27 cellular contexts compared by ENCODE assay signal in the genomic region with DNA sequence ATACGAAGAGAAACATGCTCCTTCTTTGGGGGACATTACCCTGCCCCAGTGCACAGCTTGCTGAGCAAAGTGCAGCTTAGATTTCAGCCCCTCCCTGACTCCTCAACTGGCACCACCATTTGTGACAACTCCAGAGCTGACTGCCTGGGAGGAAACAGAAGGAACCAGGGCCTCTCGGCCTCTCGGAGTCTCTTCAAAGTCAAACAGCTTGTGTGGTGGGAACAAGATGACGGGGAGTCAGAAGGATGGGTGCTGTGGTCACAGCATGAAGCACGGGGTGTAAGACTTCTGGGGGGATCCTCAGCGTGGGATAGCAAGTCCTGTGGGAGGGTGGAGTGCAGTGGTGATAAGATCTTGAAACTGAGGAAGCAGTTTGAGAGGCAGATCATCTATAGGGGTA.
"Had no signal": no experiment of that assay in that cellular context is flagged by ENCODE, and none has a peak within 500 bp of the region (broad histone marks: within the 10 kb centered on the region; RNA-seq: fewer than 3 reads in every experiment).

No MANE protein-coding gene starts in this region.

- H3K27ac ChIP-seq: gastrocnemius medialis, left lung, parathyroid adenoma, right lobe of liver, suprapubic skin, transverse colon, upper lobe of right lung, vagina had no signal

- H3K9me3 ChIP-seq: gastrocnemius medialis, left lung, mucosa of descending colon, right lobe of liver, suprapubic skin, transverse colon, upper lobe of right lung, vagina had no signal

- H3K9me3 Mint-ChIP-seq: natural killer cell treated with Interleukin-12 subunit alpha and Interleukin-12 subunit beta and Interleukin-15 and Interleukin-18, amount 100 ng/mL, for 72 hours; neural crest cell had no signal

- H3K27ac Mint-ChIP-seq: mesothelial cell of epicardium, naive B cell, progenitor cell of endocrine pancreas had no signal

- FAIRE-seq: keratinocyte had no signal

- H3K36me3 Mint-ChIP-seq: mesothelial cell of epicardium; naive B cell; natural killer cell treated with Interleukin-12 subunit alpha and Interleukin-12 subunit beta and Interleukin-15 and Interleukin-18, amount 100 ng/mL, for 72 hours had no signal

- DNase-seq: dorsolateral prefrontal cortex; effector CD4-positive, alpha-beta T cell; foreskin fibroblast; gastrocnemius medialis; head of caudate nucleus; left lung; mesenchymal stem cell; mucosa of descending colon; naive B cell; right lobe of liver; stimulated activated CD4-positive, alpha-beta T cell treated with anti-CD3 and anti-CD28 coated beads, Interleukin-12 subunit alpha, Interleukin-12 subunit beta, amount 100 ng/mL, for 4 hours; stimulated activated CD4-positive, alpha-beta T cell treated with anti-CD3 and anti-CD28 coated beads, Interleukin-1b, Interleukin-23, amount 100 ng/mL, for 48 hours; stimulated activated CD4-positive, alpha-beta T cell treated with anti-CD3 and anti-CD28 coated beads, Interleukin-4, amount 100 ng/mL, for 1 hour; stimulated activated CD8-positive, alpha-beta memory T cell treated with anti-CD3 and anti-CD28 coated beads, Interleukin-4, amount 100 ng/mL, for 48 hours; stimulated activated naive CD4-positive, alpha-beta T cell; stimulated activated naive CD8-positive, alpha-beta T cell treated with anti-CD3 and anti-CD28 coated beads, Interleukin-15, amount 100 ng/mL, for 72 hours; transverse colon; upper lobe of right lung had no signal

- H3K4me3 ChIP-seq: dorsolateral prefrontal cortex, gastrocnemius medialis, left lung, mucosa of descending colon, right lobe of liver, smooth muscle cell, suprapubic skin, transverse colon, upper lobe of right lung, vagina had no signal

- H3K4me3 Mint-ChIP-seq: mesothelial cell of epicardium; natural killer cell treated with Interleukin-12 subunit alpha and Interleukin-12 subunit beta and Interleukin-15 and Interleukin-18, amount 100 ng/mL, for 72 hours; neural crest cell; stimulated activated naive CD8-positive, alpha-beta T cell treated with anti-CD3 and anti-CD28 coated beads, Interleukin-15, amount 100 ng/mL, for 72 hours had no signal

- H3K4me1 ChIP-seq: gastrocnemius medialis, left lung, right lobe of liver, upper lobe of right lung had no signal

- ATAC-seq: gastrocnemius medialis; left lung; mucosa of descending colon; natural killer cell treated with Interleukin-12 subunit alpha and Interleukin-12 subunit beta and Interleukin-15 and Interleukin-18, amount 100 ng/mL, for 72 hours; right lobe of liver; stimulated activated naive CD8-positive, alpha-beta T cell treated with anti-CD3 and anti-CD28 coated beads, Interleukin-15, amount 100 ng/mL, for 72 hours; upper lobe of right lung had no signal

- H3K4me1 Mint-ChIP-seq: mesothelial cell of epicardium, naive B cell, neural crest cell had no signal

- H3K36me3 ChIP-seq: gastrocnemius medialis, left lung, right lobe of liver, suprapubic skin, transverse colon, upper lobe of right lung, vagina had no signal

- H3K27me3 ChIP-seq: dorsolateral prefrontal cortex, gastrocnemius medialis, left lung, right lobe of liver, suprapubic skin, transverse colon, upper lobe of right lung, vagina had no signal
